1 cellular context compared by ENCODE assay signal in the genomic region with DNA sequence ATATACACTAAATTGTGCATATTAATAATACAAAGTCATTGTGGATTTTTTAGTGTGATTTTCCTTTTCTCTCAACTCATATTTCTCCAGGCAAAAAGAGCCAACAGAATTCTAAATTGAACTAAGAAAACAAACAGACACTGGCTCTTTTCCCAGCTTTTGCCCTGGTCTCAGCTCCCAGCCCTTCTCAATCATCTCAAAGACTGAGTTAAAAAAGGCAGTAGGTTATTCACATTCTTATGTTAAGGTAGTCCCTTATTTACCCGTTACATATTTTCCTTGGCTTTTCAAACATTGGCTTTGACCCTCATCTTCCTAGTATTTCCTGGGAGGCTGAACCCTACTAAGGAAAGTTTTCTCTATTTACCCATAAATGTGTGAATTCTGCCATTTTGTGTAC.
TF ChIP-seq lines count a peak whose summit lies in the region.

No MANE protein-coding gene starts in this region.

TF ChIP-seq in HepG2, 621 proteins besides CTCF, POLR2A, EP300 and RAD21 (continued from another document):
- TF ChIP-seq ZNF784 (CRISPR knock-in tag; IDR thresholded peaks at IDR 0.05; ENCODE audit: borderline replicate concordance): no peak
- no peak for TF ChIP-seq NR3C1 (CRISPR knock-in tag; IDR thresholded peaks at IDR 0.05)
